In the genomic region with DNA sequence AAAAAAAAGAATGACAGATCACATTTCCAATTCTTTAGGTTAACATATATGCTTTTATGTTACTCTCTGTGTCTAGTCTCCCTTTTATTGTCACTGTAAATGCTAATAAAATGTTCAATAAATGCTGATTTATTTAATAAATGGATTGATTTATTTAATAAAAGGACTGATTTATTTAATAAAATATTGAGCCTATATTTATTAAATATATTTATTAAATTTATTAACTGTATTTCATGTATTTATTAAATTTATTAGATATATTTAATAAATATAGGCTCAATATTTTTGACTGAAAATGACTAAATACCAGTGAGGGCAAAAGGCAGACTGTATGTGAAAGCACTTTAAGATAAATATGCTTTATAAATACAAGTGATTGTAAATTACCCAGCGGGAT, we compare ENCODE assay signal across 20 cellular contexts.
"Had no signal": no experiment of that assay in that cellular context is flagged by ENCODE, and none has a peak within 500 bp of the region (broad histone marks: within the 10 kb centered on the region; RNA-seq: fewer than 3 reads in every experiment).

No MANE protein-coding gene starts in this region.

- H3K9ac ChIP-seq: SK-N-SH had no signal

- H3K27ac ChIP-seq: RWPE1 had no signal

- H3K9me3 ChIP-seq: MG63, SK-N-SH had no signal

- H3K4me3 ChIP-seq: MG63 had no signal

- ATAC-seq: HepG2 had no signal

- DNase-seq: IMR-90, Karpas-422, KG1, MG63, NCI-H1092, NCI-H1436, NCI-H187, NCI-H2029, NCI-H2081 treated with DMSO at 0.1 percent for 48 hours, NCI-H2171, NCI-H226, NCI-H446, NCI-H510A, NCI-H524 treated with DMSO at 0.1 percent for 48 hours, NCI-H69, NCI-H774, SHP77, SK-N-SH had no signal

- H3K36me3 ChIP-seq: MG63 had no signal
